Comparison of ENCODE assay signal across 25 cellular contexts in genomic region chr15:77553257-77553656, GRCh38.
DNase-seq lines count a peak whose midpoint lies in the region; ATAC-seq, FAIRE-seq and TF ChIP-seq lines count a peak whose summit lies in the region.
"Had no signal": no experiment of that assay in that cellular context is flagged by ENCODE, and none has a peak within 500 bp of the region (broad histone marks: within the 10 kb centered on the region; RNA-seq: fewer than 3 reads in every experiment).

No MANE protein-coding gene starts in this region.

- H3K36me3 ChIP-seq in bronchial epithelial cell (ENCODE audit: control insufficient read depth, insufficient read depth, low read length) (no peaks in the 10 kb centered on the region), mesendoderm (ENCODE audit: control insufficient read depth, insufficient read depth, low read length) (no peaks in the 10 kb centered on the region)
- H3K36me3 ChIP-seq: SJSA1 had no signal

- H2BK15ac ChIP-seq in mesendoderm (replicated peaks; ENCODE audit: low read depth): no peak overlapping the region

- no peaks in the 10 kb centered on the region for H3K4me1 Mint-ChIP-seq in activated T-helper 2 cell treated with anti-CD3 and anti-CD28 coated beads, Interferon-gamma antibody, Interleukin-2, Interleukin-4, amounts not matched to agents 10 μg/mL and 5 μg/mL and 100 μg/mL, durations not matched to agents 14 hours and 24 hours and 36 hours (ENCODE audit: low read depth)

- no peaks in the 10 kb centered on the region for H3K79me2 ChIP-seq in mesendoderm (ENCODE audit: control insufficient read depth, insufficient read depth, low read length)

- H3K4me3 Mint-ChIP-seq in activated T-helper 2 cell treated with anti-CD3 and anti-CD28 coated beads, Interferon-gamma antibody, Interleukin-2, Interleukin-4, amounts not matched to agents 10 μg/mL and 5 μg/mL and 100 μg/mL, durations not matched to agents 14 hours and 24 hours and 36 hours (ENCODE audit: low read depth): no peak overlapping the region
- H3K4me3 Mint-ChIP-seq: H9 had no signal

- H4K5ac ChIP-seq in mesendoderm (ENCODE audit: low read length): no peak overlapping the region

- no peak overlapping the region for H4K8ac ChIP-seq in mesendoderm (ENCODE audit: low read depth, low read length)

- no peak overlapping the region for H3K9ac ChIP-seq in mesendoderm (ENCODE audit: low read length)
- H3K9ac ChIP-seq: GM23248 had no signal

- H3K27me3 Mint-ChIP-seq in activated T-helper 2 cell treated with anti-CD3 and anti-CD28 coated beads, Interferon-gamma antibody, Interleukin-2, Interleukin-4, amounts not matched to agents 10 μg/mL and 5 μg/mL and 100 μg/mL, durations not matched to agents 14 hours and 24 hours and 36 hours (ENCODE audit: low read depth): no peaks in the 10 kb centered on the region

- no peak overlapping the region for H2AK5ac ChIP-seq in mesendoderm (ENCODE audit: low read length)

- FAIRE-seq in HTR-8/SVneo (lab: Jason Lieb, UNC) (peak; percentile 86), bronchial epithelial cell (lab: Jason Lieb, UNC) (peak; percentile 95)
- FAIRE-seq: GM18507 had no signal

- H3K4me3 ChIP-seq in bronchial epithelial cell (ENCODE audit: low read depth, low read length) (no peak overlapping the region), mesendoderm (ENCODE audit: low read length) (no peak overlapping the region)
- H3K4me3 ChIP-seq: GM23248, PC-9, SJSA1 had no signal

- no peak overlapping the region for H3K18ac ChIP-seq in mesendoderm (ENCODE audit: low read length)

- H3K4me2 ChIP-seq in mesendoderm (ENCODE audit: low read length): no peak overlapping the region
- H3K4me2 ChIP-seq: PC-9 had no signal

- no peak for DNase-seq in HTR-8/SVneo (ENCODE audit: insufficient read length, low spot score)
- no peak for DNase-seq in bronchial epithelial cell (ENCODE audit: low read depth)
- no peak for DNase-seq in mesendoderm
- DNase-seq in NCI-H510A treated with DMSO at 0.1 percent for 48 hours (lab: John Stamatoyannopoulos, UW): no peak
- no peak for DNase-seq in activated T-helper 2 cell treated with anti-CD3 and anti-CD28 coated beads, Interferon-gamma antibody, Interleukin-2, Interleukin-4, amounts not matched to agents 10 μg/mL and 5 μg/mL and 100 μg/mL, durations not matched to agents 14 hours and 24 hours and 36 hours (ENCODE audit: low spot score)
- DNase-seq in NCI-H524 treated with DMSO at 0.1 percent for 48 hours (lab: John Stamatoyannopoulos, UW): no peak
- DNase-seq in Right ventricle myocardium superior: no peak
- DNase-seq: Calu3; DND-41; GM23248; H9; KBM-7; MV-4-11; NCI-H1105; NCI-H1436 treated with DMSO at 0.1 percent for 48 hours; NCI-H187 treated with DMSO at 0.1 percent for 48 hours; NCI-H2107; NCI-H526; NCI-H82; NK-92 treated with Interleukin-12 subunit alpha and Interleukin-12 subunit beta, amount 100 ng/mL, for 24 hours; PC-9 had no signal

- no peak overlapping the region for H3K4ac ChIP-seq in mesendoderm (ENCODE audit: low read depth, low read length)

- H3K36me3 Mint-ChIP-seq in activated T-helper 2 cell treated with anti-CD3 and anti-CD28 coated beads, Interferon-gamma antibody, Interleukin-2, Interleukin-4, amounts not matched to agents 10 μg/mL and 5 μg/mL and 100 μg/mL, durations not matched to agents 14 hours and 24 hours and 36 hours (ENCODE audit: low read depth): no peaks in the 10 kb centered on the region

- no peaks in the 10 kb centered on the region for H3K9me3 Mint-ChIP-seq in activated T-helper 2 cell treated with anti-CD3 and anti-CD28 coated beads, Interferon-gamma antibody, Interleukin-2, Interleukin-4, amounts not matched to agents 10 μg/mL and 5 μg/mL and 100 μg/mL, durations not matched to agents 14 hours and 24 hours and 36 hours
- H3K9me3 Mint-ChIP-seq: H9 had no signal

- H2BK120ac ChIP-seq in mesendoderm (ENCODE audit: low read depth, low read length): no peak overlapping the region

- no peaks in the 10 kb centered on the region for H3K79me1 ChIP-seq in mesendoderm (ENCODE audit: low read length)

- peak overlapping the region; percentile 71 for H3K23ac ChIP-seq in mesendoderm (ENCODE audit: low read length)

- no CpG with 5 or more reads among the region's 3 CpGs for WGBS in mesendoderm (ENCODE audit: extremely low coverage, insufficient coverage, low lambda C conversion rate)

- intact Hi-C loops in activated T-helper 2 cell treated with anti-CD3 and anti-CD28 coated beads, Interferon-gamma antibody, Interleukin-2, Interleukin-4, amounts not matched to agents 10 μg/mL and 5 μg/mL and 100 μg/mL, durations not matched to agents 14 hours and 24 hours and 36 hours (cut with micrococcal nuclease): no loop called here
- intact Hi-C loops in Right ventricle myocardium superior (cut with DNase I): no loop called here

- ATAC-seq in Right ventricle myocardium superior (ENCODE audit: poor library complexity): no peak
- ATAC-seq: Right ventricle myocardium inferior had no signal

- H3K27ac ChIP-seq in mesendoderm (ENCODE audit: low read depth, low read length): no peak overlapping the region
- H3K27ac ChIP-seq in temporal lobe (ENCODE audit: low read depth, low read length): peak overlapping the region; percentile 10
- H3K27ac ChIP-seq: GM23248, PC-9, SJSA1 had no signal

- no peak overlapping the region for H3K27ac Mint-ChIP-seq in activated T-helper 2 cell treated with anti-CD3 and anti-CD28 coated beads, Interferon-gamma antibody, Interleukin-2, Interleukin-4, amounts not matched to agents 10 μg/mL and 5 μg/mL and 100 μg/mL, durations not matched to agents 14 hours and 24 hours and 36 hours

- no peak overlapping the region for H2BK5ac ChIP-seq in mesendoderm (ENCODE audit: low read length)

- H3K4me1 ChIP-seq in mesendoderm (ENCODE audit: control insufficient read depth, low read depth, low read length): peaks cover 14% of the 10 kb centered on the region
- H3K4me1 ChIP-seq: SJSA1 had no signal

- no peak overlapping the region for H3K56ac ChIP-seq in mesendoderm (ENCODE audit: low read length)

- H3K27me3 ChIP-seq in bronchial epithelial cell (ENCODE audit: control insufficient read depth, insufficient read depth, low read length) (no peaks in the 10 kb centered on the region), mesendoderm (ENCODE audit: insufficient read depth, low read length, poor library complexity) (no peaks in the 10 kb centered on the region)
- H3K27me3 ChIP-seq: SJSA1 had no signal

- no peak for TF ChIP-seq CTCF in bronchial epithelial cell (IDR thresholded peaks at IDR 0.05; ENCODE audit: insufficient read depth, low read length, severe bottlenecking)
